Comparison of ENCODE assay signal across 8 cellular contexts in genomic region chr9:22119537-22120167, GRCh38.
A peak's percentile ranks its signal among the peaks of the same experiment; 100 is the strongest.
DNase-seq lines count a peak whose midpoint lies in the region; ATAC-seq and TF ChIP-seq lines count a peak whose summit lies in the region.

No MANE protein-coding gene starts in this region.

- TF ChIP-seq CTCF in CD14-positive monocyte (IDR thresholded peaks at IDR 0.05) = peak; percentile 44
- peak; percentile 64 for TF ChIP-seq CTCF in astrocyte of the cerebellum (IDR thresholded peaks at IDR 0.05; ENCODE audit: low read depth, low read length, missing control alignments)

- peaks cover 6 to 14% (median 11%) of the 10 kb centered on the region in 7 donors for H3K9me3 Mint-ChIP-seq in CD14-positive monocyte

- in situ Hi-C loops in astrocyte of the cerebellum (cut with HindIII; ENCODE audit: low sequenced_read_pairs) = loop anchor here (5.0 kb wide), 1 partner anchor 33 kb away; no protein-coding TSS in a partner anchor

- no peak overlapping the region for H3K27ac Mint-ChIP-seq in CD14-positive monocyte

- peaks cover 3 to 4% of the 10 kb centered on the region in 2 donors for H3K36me3 Mint-ChIP-seq in CD14-positive monocyte

- peaks cover 9% of the 10 kb centered on the region for H3K9me3 ChIP-seq in KOPT-K1 (ENCODE audit: insufficient read depth, low read length, poor library complexity, severe bottlenecking)

- H3K4me1 Mint-ChIP-seq in CD14-positive monocyte = peaks cover 9% of the 10 kb centered on the region

- peak; percentile 70 for ATAC-seq in GM18519 (IDR thresholded peaks at IDR 0.05; ENCODE audit: low FRiP score, unreplicated experiment)
- no peak for ATAC-seq in GM21825 (IDR thresholded peaks at IDR 0.05; ENCODE audit: unreplicated experiment)
- no peak for ATAC-seq in GM21423 (IDR thresholded peaks at IDR 0.05; ENCODE audit: unreplicated experiment)

- DNase-seq in CD14-positive monocyte (ENCODE audit: low spot score) (no peak), astrocyte of the cerebellum (ENCODE audit: low read depth) (no peak), lung microvascular endothelial cell (ENCODE audit: low read depth in 2 of 2) (peak; percentile 37 to 64)
- DNase-seq in stimulated activated CD4-positive, alpha-beta T cell treated with anti-CD3 and anti-CD28 coated beads, Interleukin-12 subunit alpha, Interleukin-12 subunit beta, amount 100 ng/mL, for 4 hours = no peak

- H3K4me3 Mint-ChIP-seq in CD14-positive monocyte = no peak overlapping the region

- intact Hi-C loops in CD14-positive monocyte (cut with micrococcal nuclease) = no loop called here

- H3K4me3 ChIP-seq in astrocyte of the cerebellum (ENCODE audit: low read depth, low read length) = no peak overlapping the region

- peaks cover 4 to 32% (median 14%) of the 10 kb centered on the region in 3 donors for H3K27me3 Mint-ChIP-seq in CD14-positive monocyte (ENCODE audit: low read depth in 3 of 3)

- H3K36me3 ChIP-seq in KOPT-K1 (ENCODE audit: insufficient read depth, low read length) = no peaks in the 10 kb centered on the region

- peak overlapping the region; percentile 70 for H3K27ac ChIP-seq in KOPT-K1 (ENCODE audit: low read depth, low read length, poor library complexity, severe bottlenecking)

Comparison
In these comparisons a context has a peak if more than half of its experiments do, and no peak if none do; other contexts are left out.
1. DNase-seq: peak in lung microvascular endothelial cell (2 of 2); none in CD14-positive monocyte (single experiment), astrocyte of the cerebellum (single experiment) and stimulated activated CD4-positive, alpha-beta T cell treated with anti-CD3 and anti-CD28 coated beads, Interleukin-12 subunit alpha, Interleukin-12 subunit beta, amount 100 ng/mL, for 4 hours (single experiment).